6 cellular contexts compared by ENCODE assay signal in the genomic region with DNA sequence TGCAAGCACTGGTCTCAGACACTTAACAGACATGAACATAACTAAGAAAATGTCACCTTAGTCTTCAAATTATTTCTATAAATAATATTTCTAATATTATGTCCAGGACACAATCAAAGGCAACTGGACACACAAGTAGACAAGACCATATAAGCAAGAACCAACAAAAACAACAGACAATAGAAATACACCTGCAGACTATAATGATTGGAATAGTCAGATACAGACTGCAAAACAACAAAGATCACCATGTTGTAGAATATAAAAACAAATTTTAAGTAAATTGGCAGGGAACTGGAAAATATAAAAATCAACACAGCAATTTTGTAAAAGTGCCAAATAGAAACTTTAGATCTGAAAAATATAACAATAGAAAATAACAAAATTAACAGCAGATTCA.
"Had no signal": no experiment of that assay in that cellular context is flagged by ENCODE, and none has a peak within 500 bp of the region (broad histone marks: within the 10 kb centered on the region; RNA-seq: fewer than 3 reads in every experiment).

No MANE protein-coding gene starts in this region.

- H3K4me3 ChIP-seq: K562 had no signal

- H3K27ac ChIP-seq: HL-60, KMS-11 had no signal

- DNase-seq: IMR-90, KBM-7, KG1 had no signal
